17 cellular contexts compared by ENCODE assay signal in the genomic region with DNA sequence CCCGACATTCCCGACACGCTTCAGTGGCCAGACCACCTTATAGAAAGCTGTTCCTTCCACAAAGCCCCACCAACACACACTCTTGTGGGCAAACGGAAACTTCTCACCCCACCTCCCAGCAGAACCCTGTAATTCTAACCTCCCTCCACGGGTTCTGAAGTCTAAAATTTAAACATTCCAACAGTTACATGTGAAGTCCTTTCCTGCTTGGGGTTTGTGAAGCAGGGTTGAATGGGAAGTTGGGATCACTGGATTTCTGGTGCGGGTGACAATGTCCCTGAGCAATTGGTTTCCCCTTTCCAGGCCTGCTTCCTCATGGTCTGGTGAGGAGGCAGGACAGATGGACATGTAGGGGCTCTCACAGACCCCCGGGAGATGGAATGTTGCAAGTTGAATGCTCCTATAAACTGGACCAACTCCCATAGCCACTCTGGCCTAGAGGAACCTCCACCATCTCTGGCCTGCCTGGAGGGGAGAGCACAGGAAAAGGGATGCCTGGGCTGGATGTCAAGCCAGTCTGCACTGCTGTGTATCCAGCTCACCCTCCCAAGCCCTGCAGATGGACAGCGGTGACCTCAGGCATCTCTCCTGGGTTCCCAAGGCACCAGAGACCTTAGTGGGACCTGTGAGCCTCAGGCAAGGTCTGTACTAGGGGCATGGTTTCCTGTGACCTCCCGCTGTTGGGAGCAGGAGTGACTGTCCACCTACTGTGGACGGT. TPM values are rescaled to one million over a fixed set of nuclear protein-coding genes. Genes with fewer than 3 reads are reported as not detected.
DNase-seq lines count a peak whose midpoint lies in the region; ATAC-seq and TF ChIP-seq lines count a peak whose summit lies in the region.
"Had no signal": no experiment of that assay in that cellular context is flagged by ENCODE, and none has a peak within 500 bp of the region (broad histone marks: within the 10 kb centered on the region; RNA-seq: fewer than 3 reads in every experiment).

No MANE protein-coding gene starts in this region.

- peak overlapping the region; percentile 40 for H3K27ac Mint-ChIP-seq in activated naive CD4-positive, alpha-beta T cell treated with anti-CD3 and anti-CD28 coated beads, Interleukin-2, amount 10 ng/mL, durations not matched to agents 7 days and 5 days
- H3K27ac Mint-ChIP-seq in progenitor cell of endocrine pancreas = peak overlapping the region; percentile 59

- no peaks in the 10 kb centered on the region for H3K27me3 Mint-ChIP-seq in activated naive CD4-positive, alpha-beta T cell treated with anti-CD3 and anti-CD28 coated beads, Interleukin-2, amount 10 ng/mL, durations not matched to agents 7 days and 5 days
- H3K27me3 Mint-ChIP-seq in progenitor cell of endocrine pancreas = no peaks in the 10 kb centered on the region

- no peak overlapping the region for H3K4me3 Mint-ChIP-seq in activated naive CD4-positive, alpha-beta T cell treated with anti-CD3 and anti-CD28 coated beads, Interleukin-2, amount 10 ng/mL, durations not matched to agents 7 days and 5 days
- no peak overlapping the region for H3K4me3 Mint-ChIP-seq in progenitor cell of endocrine pancreas (ENCODE audit: low read depth)

- ATAC-seq in HG03025 (IDR thresholded peaks at IDR 0.05; ENCODE audit: low FRiP score, unreplicated experiment) = no peak
- ATAC-seq: gastroesophageal sphincter had no signal

- in situ Hi-C loops in GM13977 (cut with MboI; ENCODE audit: low pct_unique_long_range_greater_than_20kb, low sequenced_read_pairs, unreplicated experiment) = no loop called here

- TF ChIP-seq CTCF in progenitor cell of endocrine pancreas (IDR thresholded peaks at IDR 0.05; ENCODE audit: unreplicated experiment) = no peak
- TF ChIP-seq CTCF in GM13977 (IDR thresholded peaks at IDR 0.05; ENCODE audit: extremely low read depth, insufficient read depth, missing control alignments) = no peak

- CTCF ChIA-PET in activated naive CD4-positive, alpha-beta T cell treated with anti-CD3 and anti-CD28 coated beads, Interleukin-2, amount 10 ng/mL, durations not matched to agents 7 days and 5 days (lab: Charles Lee) = no interaction called here

- peaks cover 21% of the 10 kb centered on the region for H3K4me1 Mint-ChIP-seq in activated naive CD4-positive, alpha-beta T cell treated with anti-CD3 and anti-CD28 coated beads, Interleukin-2, amount 10 ng/mL, durations not matched to agents 7 days and 5 days
- H3K4me1 Mint-ChIP-seq in progenitor cell of endocrine pancreas (ENCODE audit: low read depth) = peaks cover 6% of the 10 kb centered on the region

- no peak for DNase-seq in activated naive CD4-positive, alpha-beta T cell treated with anti-CD3 and anti-CD28 coated beads, Interleukin-2, amount 10 ng/mL, durations not matched to agents 7 days and 5 days
- DNase-seq in activated naive CD4-positive, alpha-beta T cell treated with anti-CD3 and anti-CD28 coated beads, Interleukin-2, amount 50 U/mL, for 16 hours = no peak
- DNase-seq in cerebellar cortex (ENCODE audit: low spot score) (peak; percentile 25), progenitor cell of endocrine pancreas (ENCODE audit: low spot score, unreplicated experiment) (no peak), NCI-H1092 (lab: John Stamatoyannopoulos, UW) (no peak), GM13977 (ENCODE audit: low spot score) (no peak)
- DNase-seq: activated CD4-positive, alpha-beta T cell treated with anti-CD3 and anti-CD28 coated beads, Interleukin-2, amount 50 U/mL, for 4 hours; activated gamma-delta T cell treated with Interleukin-2 at 50 U/mL for 16 hours; caudate nucleus; DMS153; NCI-H2029 treated with DMSO at 0.1 percent for 48 hours; RPMI8226; T1000; testis had no signal

- no peaks in the 10 kb centered on the region for H3K9me3 Mint-ChIP-seq in activated naive CD4-positive, alpha-beta T cell treated with anti-CD3 and anti-CD28 coated beads, Interleukin-2, amount 10 ng/mL, durations not matched to agents 7 days and 5 days
- H3K9me3 Mint-ChIP-seq in progenitor cell of endocrine pancreas (ENCODE audit: low read depth) = no peaks in the 10 kb centered on the region

- H3K36me3 Mint-ChIP-seq in activated naive CD4-positive, alpha-beta T cell treated with anti-CD3 and anti-CD28 coated beads, Interleukin-2, amount 10 ng/mL, durations not matched to agents 7 days and 5 days = peaks cover 60% of the 10 kb centered on the region
- H3K36me3 Mint-ChIP-seq in progenitor cell of endocrine pancreas (ENCODE audit: insufficient read depth) = peaks cover 16% of the 10 kb centered on the region

TF ChIP-seq in PFSK-1, 5 proteins besides CTCF, POLR2A, EP300 and RAD21:
- TF ChIP-seq SIN3A (IDR thresholded peaks at IDR 0.05; ENCODE audit: borderline replicate concordance, insufficient read depth, low read length) (no peak), POLR2AphosphoS5 (IDR thresholded peaks at IDR 0.05; ENCODE audit: low read depth, low read length) (peak; percentile 51)

RNA-seq across cellular contexts. Expression of gene PDAP1, which starts 11.3 kb away (rescaled TPM):
- polyA plus RNA-seq in PFSK-1 (2012; ENCODE audit: insufficient read length, low read depth) = 373 TPM
- total RNA-seq in progenitor cell of endocrine pancreas = 128 TPM in 2 replicates

RNA-seq across cellular contexts. Expression of gene BUD31, which starts 11.7 kb away (rescaled TPM):
- 241 TPM for polyA plus RNA-seq in PFSK-1 (2012; ENCODE audit: insufficient read length, low read depth)
- 97.2 and 102 TPM in 2 replicates for total RNA-seq in progenitor cell of endocrine pancreas

RNA-seq across cellular contexts. Expression of gene ARPC1B, which starts 22.5 kb away (rescaled TPM):
- polyA plus RNA-seq in PFSK-1 (2012; ENCODE audit: insufficient read length, low read depth) = 410 TPM
- 27.5 and 28.2 TPM in 2 replicates for total RNA-seq in progenitor cell of endocrine pancreas

RNA-seq across cellular contexts. Expression of gene PTCD1, which starts 41.5 kb away (rescaled TPM):
- 12.1 TPM for polyA plus RNA-seq in PFSK-1 (2012; ENCODE audit: insufficient read length, low read depth)
- total RNA-seq in progenitor cell of endocrine pancreas = 12.0 and 16.8 TPM in 2 replicates

RNA-seq across cellular contexts. Expression of gene CPSF4, which starts 41.7 kb away (rescaled TPM):
- 53.2 TPM for polyA plus RNA-seq in PFSK-1 (2012; ENCODE audit: insufficient read length, low read depth)
- 77.4 and 86.9 TPM in 2 replicates for total RNA-seq in progenitor cell of endocrine pancreas
